In the genomic region with DNA sequence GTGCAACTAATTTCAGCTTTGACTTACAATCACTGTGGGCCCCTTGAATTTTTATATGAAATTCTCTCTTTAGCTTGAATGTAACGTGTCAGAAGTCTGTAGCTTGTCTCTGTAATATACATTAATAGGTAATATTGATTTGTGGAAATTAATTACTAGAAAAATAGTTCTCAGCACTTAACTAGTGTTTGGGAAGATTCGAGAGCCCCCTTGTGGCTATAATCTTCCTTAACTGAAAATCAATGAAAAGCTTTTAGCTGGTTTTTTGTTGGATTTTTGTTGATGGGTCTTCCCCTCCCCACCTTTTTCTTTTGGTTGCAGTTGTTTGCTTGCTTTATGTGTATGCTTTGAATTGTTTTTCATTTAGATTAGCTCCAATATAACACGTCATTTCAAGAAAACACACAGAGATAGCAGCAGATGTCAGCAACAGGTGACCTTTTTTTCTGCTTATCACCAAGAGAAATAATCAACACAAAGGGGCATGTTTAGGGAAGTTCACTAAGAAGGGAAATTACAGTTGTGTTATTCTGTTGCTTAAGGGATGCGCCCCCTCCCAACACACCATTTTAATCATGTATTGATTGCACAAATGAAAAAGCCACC, we compare ENCODE assay signal across 11 cellular contexts.
DNase-seq lines count a peak whose midpoint lies in the region; ATAC-seq and TF ChIP-seq lines count a peak whose summit lies in the region.
"Had no signal": no experiment of that assay in that cellular context is flagged by ENCODE, and none has a peak within 500 bp of the region (broad histone marks: within the 10 kb centered on the region; RNA-seq: fewer than 3 reads in every experiment).

No MANE protein-coding gene starts in this region.

- POLR2A ChIA-PET in OCI-LY7 (lab: Charles Lee) = interaction anchor here (0.6 kb wide), 1 partner anchor 1328 kb away, joined by 3 read pairs; no protein-coding TSS in a partner anchor

- TF ChIP-seq POLR2A in lower leg skin (IDR thresholded peaks at IDR 0.05) = no peak

- TF ChIP-seq CTCF in OCI-LY7 (conservative IDR thresholded peaks at IDR 0.05; ENCODE audit: low read length) = peak; percentile 72
- peak; percentile 53 for TF ChIP-seq CTCF in fibroblast of villous mesenchyme (IDR thresholded peaks at IDR 0.05; ENCODE audit: insufficient read depth, low read depth, low read length)
- peak; percentile 60 for TF ChIP-seq CTCF in smooth muscle cell (IDR thresholded peaks at IDR 0.05; ENCODE audit: borderline replicate concordance, insufficient read depth, poor library complexity, severe bottlenecking)
- no peak for TF ChIP-seq CTCF in lower leg skin (IDR thresholded peaks at IDR 0.05)

- H3K27ac ChIP-seq in OCI-LY7 (ENCODE audit: low read depth, low read length, poor library complexity, severe bottlenecking) (no peak overlapping the region), smooth muscle cell (ENCODE audit: low read depth) (no peak overlapping the region)

- H3K79me2 ChIP-seq in OCI-LY7 (ENCODE audit: insufficient read depth, low read depth, low read length) = no peaks in the 10 kb centered on the region
- no peaks in the 10 kb centered on the region for H3K79me2 ChIP-seq in smooth muscle cell (ENCODE audit: low read depth)

- H3K9me2 ChIP-seq in OCI-LY7 (ENCODE audit: insufficient read depth, low read length) = no peaks in the 10 kb centered on the region

- peaks cover 5 to 20% of the 10 kb centered on the region in 2 donors for H3K9me3 Mint-ChIP-seq in stimulated activated naive CD8-positive, alpha-beta T cell treated with anti-CD3 and anti-CD28 coated beads, Interleukin-15, amount 100 ng/mL, for 72 hours

- no peak for ATAC-seq in stimulated activated naive CD8-positive, alpha-beta T cell treated with anti-CD3 and anti-CD28 coated beads, Interleukin-15, amount 100 ng/mL, for 72 hours

- H3K9me3 ChIP-seq in OCI-LY7 (ENCODE audit: low read length) (no peaks in the 10 kb centered on the region), smooth muscle cell (replicated peaks; ENCODE audit: low read depth) (no peaks in the 10 kb centered on the region)

- intact Hi-C loops in OCI-LY7 (cut with micrococcal nuclease; ENCODE audit: unreplicated experiment) = no loop called here
- intact Hi-C loops in lower leg skin (cut with DNase I; ENCODE audit: low total_unique reads) = no loop called here

- H3K27me3 Mint-ChIP-seq in stimulated activated naive CD8-positive, alpha-beta T cell treated with anti-CD3 and anti-CD28 coated beads, Interleukin-15, amount 100 ng/mL, for 72 hours = no peaks in the 10 kb centered on the region
- H3K27me3 Mint-ChIP-seq: B cell, naive B cell had no signal

- WGBS in smooth muscle cell (ENCODE audit: low lambda C conversion rate) = 22% methylated on average over 4 of the region's 4 CpGs
- WGBS in lower leg skin, 2 donors = 24 to 27% methylated on average over 4 of the region's 4 CpGs

- H4K20me1 ChIP-seq in OCI-LY7 (ENCODE audit: insufficient read depth, low read length) (no peaks in the 10 kb centered on the region), smooth muscle cell (ENCODE audit: low read depth) (no peaks in the 10 kb centered on the region)

- no peak overlapping the region for H3K4me3 Mint-ChIP-seq in stimulated activated naive CD8-positive, alpha-beta T cell treated with anti-CD3 and anti-CD28 coated beads, Interleukin-15, amount 100 ng/mL, for 72 hours
- H3K4me3 Mint-ChIP-seq: B cell had no signal

- H3K36me3 ChIP-seq in OCI-LY7 (ENCODE audit: insufficient read depth, low read length) = no peaks in the 10 kb centered on the region
- no peaks in the 10 kb centered on the region for H3K36me3 ChIP-seq in smooth muscle cell (ENCODE audit: low read depth)

- H3K4me2 ChIP-seq in OCI-LY7 (ENCODE audit: low read length) = no peak overlapping the region
- H3K4me2 ChIP-seq in smooth muscle cell = no peak overlapping the region

- H3F3A ChIP-seq in smooth muscle cell (ENCODE audit: low read depth) = no peaks in the 10 kb centered on the region

- CTCF ChIA-PET in OCI-LY7 (lab: Charles Lee; ENCODE audit: unreplicated experiment) = no interaction called here

- no TSS peak for BruUV-seq in OCI-LY7 (replicated peaks; lab: Mats Ljungman, UMichigan)

- DNase-seq in NCI-H1105 treated with DMSO at 0.1 percent for 48 hours (lab: John Stamatoyannopoulos, UW) (peak; percentile 5), NCI-H1105 (lab: John Stamatoyannopoulos, UW) (no peak), OCI-LY7 (ENCODE audit: low spot score) (peak; percentile 3), fibroblast of villous mesenchyme (ENCODE audit: low read depth) (peak; percentile 30), smooth muscle cell (lab: John Stamatoyannopoulos, UW; ENCODE audit: unreplicated experiment) (no peak), lower leg skin (ENCODE audit: low spot score in 2 of 2) (no peak)
- no peak for DNase-seq in activated naive CD4-positive, alpha-beta T cell (lab: John Stamatoyannopoulos, UW)
- DNase-seq in stimulated activated naive CD8-positive, alpha-beta T cell treated with anti-CD3 and anti-CD28 coated beads, Interleukin-15, amount 100 ng/mL, for 72 hours = no peak
- DNase-seq: activated CD8-positive, alpha-beta memory T cell treated with anti-CD3 and anti-CD28 coated beads, Interleukin-2, amount 50 U/mL, for 4 hours; naive B cell had no signal

- no peak overlapping the region for H3K9ac ChIP-seq in smooth muscle cell (ENCODE audit: low read depth)

- H3K4me1 Mint-ChIP-seq in stimulated activated naive CD8-positive, alpha-beta T cell treated with anti-CD3 and anti-CD28 coated beads, Interleukin-15, amount 100 ng/mL, for 72 hours = no peaks in the 10 kb centered on the region
- H3K4me1 Mint-ChIP-seq: B cell, naive B cell had no signal

- H2AFZ ChIP-seq in OCI-LY7 (ENCODE audit: low read length) = no peak overlapping the region
- H2AFZ ChIP-seq in smooth muscle cell (ENCODE audit: low read depth) = no peak overlapping the region

- H3K4me1 ChIP-seq in OCI-LY7 (ENCODE audit: insufficient read depth, low read length, poor library complexity, severe bottlenecking) = no peaks in the 10 kb centered on the region
- no peaks in the 10 kb centered on the region for H3K4me1 ChIP-seq in smooth muscle cell (ENCODE audit: low read depth)

- no peak overlapping the region for H3K27ac Mint-ChIP-seq in stimulated activated naive CD8-positive, alpha-beta T cell treated with anti-CD3 and anti-CD28 coated beads, Interleukin-15, amount 100 ng/mL, for 72 hours
- H3K27ac Mint-ChIP-seq: B cell, naive B cell had no signal

- no peaks in the 10 kb centered on the region for H3K27me3 ChIP-seq in smooth muscle cell (ENCODE audit: low read depth)

- no peak overlapping the region for H3K4me3 ChIP-seq in OCI-LY7 (ENCODE audit: low read depth, low read length, poor library complexity, severe bottlenecking)
- H3K4me3 ChIP-seq in fibroblast of villous mesenchyme (ENCODE audit: low read depth, low read length) = no peak overlapping the region
- no peak overlapping the region for H3K4me3 ChIP-seq in smooth muscle cell
- no peak overlapping the region for H3K4me3 ChIP-seq in lower leg skin (ENCODE audit: low read depth, poor library complexity, severe bottlenecking)

Comparison
In these comparisons a context has a peak if more than half of its experiments do, and no peak if none do; other contexts are left out.
1. DNase-seq: peak in NCI-H1105 treated with DMSO at 0.1 percent for 48 hours (single experiment), OCI-LY7 (single experiment) and fibroblast of villous mesenchyme (single experiment); none in NCI-H1105 (single experiment), smooth muscle cell (single experiment), lower leg skin (0 of 2), activated naive CD4-positive, alpha-beta T cell (0 of 4) and stimulated activated naive CD8-positive, alpha-beta T cell treated with anti-CD3 and anti-CD28 coated beads, Interleukin-15, amount 100 ng/mL, for 72 hours (0 of 2).
2. CTCF ChIP-seq: peak in OCI-LY7 (single experiment), fibroblast of villous mesenchyme (single experiment) and smooth muscle cell (single experiment); none in lower leg skin (0 of 3).